Comparison of ENCODE assay signal across 23 cellular contexts in the genomic region with DNA sequence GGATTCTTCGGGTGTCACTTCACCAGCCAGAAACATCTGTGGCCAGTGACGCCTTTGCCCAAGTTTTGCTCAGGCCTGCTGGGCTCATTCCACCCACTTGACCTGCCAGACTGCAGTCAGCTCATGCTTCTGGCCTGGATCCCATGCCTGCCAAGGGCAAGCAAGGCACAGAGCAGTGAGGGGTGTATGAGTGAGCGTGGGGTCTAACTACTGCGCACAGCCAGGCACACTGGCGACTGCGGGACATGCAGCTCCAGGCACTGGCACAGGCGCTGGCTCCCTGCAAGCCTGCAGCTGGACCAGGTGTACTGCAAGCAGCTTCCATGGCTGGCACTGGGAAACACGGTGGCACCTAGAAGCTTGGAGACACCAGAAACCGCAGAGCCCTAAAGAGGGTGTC.
A peak's percentile ranks its signal among the peaks of the same experiment; 100 is the strongest.
DNase-seq lines count a peak whose midpoint lies in the region; ATAC-seq and TF ChIP-seq lines count a peak whose summit lies in the region.
"Had no signal": no experiment of that assay in that cellular context is flagged by ENCODE, and none has a peak within 500 bp of the region (broad histone marks: within the 10 kb centered on the region; RNA-seq: fewer than 3 reads in every experiment).

No MANE protein-coding gene starts in this region.

- H3K27me3 ChIP-seq in Panc1 (ENCODE audit: control insufficient read depth, insufficient read depth, low read length) (no peaks in the 10 kb centered on the region), upper lobe of left lung (no peaks in the 10 kb centered on the region)
- H3K27me3 ChIP-seq: BE2C, Peyer's patch, SJSA1 had no signal

- DNase-seq in Panc1 (ENCODE audit: low read depth, low spot score) (no peak), chondrocyte (ENCODE audit: low spot score) (peak; percentile 79), left ventricle myocardium superior (peak; percentile 52), upper lobe of left lung (peak; percentile 21 to 70), kidney tubule cell (ENCODE audit: low spot score) (no peak), NOMO-1 (lab: John Stamatoyannopoulos, UW; ENCODE audit: unreplicated experiment in 2 of 2) (no peak)
- DNase-seq in activated CD8-positive, alpha-beta T cell treated with anti-CD3 and anti-CD28 coated beads for 36 hours, result no peak
- DNase-seq: BE2C; EL; GF-D8; GOT3; NCI-H1105; NCI-H146; NCI-H2029; NCI-H2227 treated with DMSO at 0.1 percent for 48 hours; NCI-H510A; NCI-H748 treated with DMSO at 0.1 percent for 48 hours; NK-92 treated with Interleukin-12 subunit alpha and Interleukin-12 subunit beta, amount 100 ng/mL, for 24 hours; Peyer's patch had no signal

- H3K9me3 ChIP-seq in Panc1 (ENCODE audit: control insufficient read depth, insufficient read depth, low read depth, low read length), result no peaks in the 10 kb centered on the region
- H3K9me3 ChIP-seq in upper lobe of left lung, result no peaks in the 10 kb centered on the region
- H3K9me3 ChIP-seq: A549, BE2C, Peyer's patch, SJSA1 had no signal

- H3K36me3 Mint-ChIP-seq in chondrocyte (ENCODE audit: low read depth), result no peaks in the 10 kb centered on the region
- H3K36me3 Mint-ChIP-seq in activated CD8-positive, alpha-beta T cell treated with anti-CD3 and anti-CD28 coated beads for 36 hours (ENCODE audit: low read depth), result no peaks in the 10 kb centered on the region

- H3K4me3 Mint-ChIP-seq in chondrocyte (ENCODE audit: unreplicated experiment), result no peak overlapping the region
- no peak overlapping the region for H3K4me3 Mint-ChIP-seq in activated CD8-positive, alpha-beta T cell treated with anti-CD3 and anti-CD28 coated beads for 36 hours

- H3K9me3 Mint-ChIP-seq in chondrocyte (ENCODE audit: low read depth), result no peaks in the 10 kb centered on the region
- H3K9me3 Mint-ChIP-seq in activated CD8-positive, alpha-beta T cell treated with anti-CD3 and anti-CD28 coated beads for 36 hours, result no peaks in the 10 kb centered on the region

- WGBS in upper lobe of left lung, 2 donors, result 83 to 92% methylated on average over 4 to 9 of the region's 9 CpGs

- TF ChIP-seq EP300 in upper lobe of left lung (IDR thresholded peaks at IDR 0.05), result no peak

- no peak overlapping the region for H3K27ac ChIP-seq in Panc1 (ENCODE audit: low read length)
- H3K27ac ChIP-seq in upper lobe of left lung, result no peak overlapping the region
- H3K27ac ChIP-seq: A549, KMS-11, Peyer's patch, SJSA1 had no signal

- H3K4me1 ChIP-seq in Panc1 (ENCODE audit: control insufficient read depth, insufficient read depth, low read length) (no peaks in the 10 kb centered on the region), upper lobe of left lung (no peaks in the 10 kb centered on the region)
- H3K4me1 ChIP-seq: A549, BE2C, Peyer's patch, SJSA1 had no signal

- no peak for TF ChIP-seq POLR2A in upper lobe of left lung (IDR thresholded peaks at IDR 0.05)

- BruUV-seq in Panc1 (replicated peaks; lab: Mats Ljungman, UMichigan), result no TSS peak

- no peak overlapping the region for H3K27ac Mint-ChIP-seq in chondrocyte (ENCODE audit: unreplicated experiment)
- H3K27ac Mint-ChIP-seq in activated CD8-positive, alpha-beta T cell treated with anti-CD3 and anti-CD28 coated beads for 36 hours, result no peak overlapping the region

- ATAC-seq in Panc1 (0 out of 2 replicates have a peak, but pooled peaks have one; percentile 30), left ventricle myocardium superior (peak; percentile 90), upper lobe of left lung (ENCODE audit: low FRiP score in 2 of 2) (peak in 1 of 2 donors; percentile 14)
- no peak for ATAC-seq in activated CD8-positive, alpha-beta T cell treated with anti-CD3 and anti-CD28 coated beads for 36 hours
- ATAC-seq: HCT116 had no signal

- TF ChIP-seq CTCF in Panc1 (IDR thresholded peaks at IDR 0.05) (no peak), chondrocyte (IDR thresholded peaks at IDR 0.05) (no peak), upper lobe of left lung (IDR thresholded peaks at IDR 0.05) (no peak)
- TF ChIP-seq CTCF in activated CD8-positive, alpha-beta T cell treated with anti-CD3 and anti-CD28 coated beads for 36 hours (IDR thresholded peaks at IDR 0.05), result no peak

- in situ Hi-C loops in Panc1 (cut with HindIII; ENCODE audit: low pct_unique_long_range_greater_than_20kb, low sequenced_read_pairs), result no loop called here

- intact Hi-C loops in Panc1 (cut with micrococcal nuclease; ENCODE audit: unreplicated experiment) (no loop called here), left ventricle myocardium superior (cut with micrococcal nuclease) (no loop called here)
- intact Hi-C loops in activated CD8-positive, alpha-beta T cell treated with anti-CD3 and anti-CD28 coated beads for 36 hours (cut with micrococcal nuclease), result no loop called here

- POLR2A ChIA-PET in Panc1 (lab: Charles Lee), result no interaction called here
- POLR2A ChIA-PET in activated CD8-positive, alpha-beta T cell treated with anti-CD3 and anti-CD28 coated beads for 36 hours (lab: Charles Lee), result no interaction called here

- H3K4me3 ChIP-seq in Panc1 (ENCODE audit: low read depth in 2 of 2, low read length in 2 of 2), result no peak overlapping the region
- no peak overlapping the region for H3K4me3 ChIP-seq in upper lobe of left lung
- H3K4me3 ChIP-seq: A549, Peyer's patch, SJSA1 had no signal

- CTCF ChIA-PET in Panc1 (lab: Charles Lee), result no interaction called here
- CTCF ChIA-PET in activated CD8-positive, alpha-beta T cell treated with anti-CD3 and anti-CD28 coated beads for 36 hours (lab: Charles Lee), result interaction anchor here (0.6 kb wide), 1 partner anchor 105 kb away, joined by 3 read pairs; no protein-coding TSS in a partner anchor

- peaks cover 9% of the 10 kb centered on the region for H3K4me1 Mint-ChIP-seq in chondrocyte (ENCODE audit: low read depth)
- no peaks in the 10 kb centered on the region for H3K4me1 Mint-ChIP-seq in activated CD8-positive, alpha-beta T cell treated with anti-CD3 and anti-CD28 coated beads for 36 hours (ENCODE audit: low read depth)

- H3K27me3 Mint-ChIP-seq in chondrocyte (ENCODE audit: low read depth), result no peaks in the 10 kb centered on the region
- no peaks in the 10 kb centered on the region for H3K27me3 Mint-ChIP-seq in activated CD8-positive, alpha-beta T cell treated with anti-CD3 and anti-CD28 coated beads for 36 hours

- no peaks in the 10 kb centered on the region for H3K36me3 ChIP-seq in Panc1 (ENCODE audit: control insufficient read depth, insufficient read depth, low read length)
- no peaks in the 10 kb centered on the region for H3K36me3 ChIP-seq in upper lobe of left lung
- H3K36me3 ChIP-seq: BE2C, Peyer's patch, SJSA1 had no signal

Comparison
In these comparisons a context has a peak if more than half of its experiments do, and no peak if none do; other contexts are left out.
1. DNase-seq: peak in chondrocyte (single experiment), left ventricle myocardium superior (single experiment) and upper lobe of left lung (2 of 2); none in Panc1 (single experiment), activated CD8-positive, alpha-beta T cell treated with anti-CD3 and anti-CD28 coated beads for 36 hours (single experiment), kidney tubule cell (single experiment) and NOMO-1 (0 of 2).